Comparison of ENCODE assay signal across 29 cellular contexts in the genomic region with DNA sequence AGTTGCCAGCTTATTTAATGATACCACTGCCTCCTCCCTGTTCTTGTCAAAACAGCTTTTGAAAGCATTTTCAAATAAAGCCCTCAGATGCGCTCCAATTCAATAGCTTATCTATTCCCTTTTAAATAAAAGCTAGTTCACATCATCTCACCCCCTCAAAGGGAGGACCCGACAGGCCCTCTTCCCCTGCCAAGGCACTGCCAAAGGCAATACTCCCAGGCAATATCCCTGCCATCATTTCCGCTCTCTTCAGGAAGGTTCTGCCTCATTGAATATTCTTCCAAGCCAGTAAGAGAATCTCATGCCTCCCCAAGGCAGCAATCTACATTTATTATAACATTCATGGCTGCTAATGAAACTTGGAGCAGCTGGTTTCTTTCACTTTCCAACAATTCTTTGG.
"Had no signal": no experiment of that assay in that cellular context is flagged by ENCODE, and none has a peak within 500 bp of the region (broad histone marks: within the 10 kb centered on the region; RNA-seq: fewer than 3 reads in every experiment).

No MANE protein-coding gene starts in this region.

- H3K9me3 ChIP-seq: breast epithelium, esophagus muscularis mucosa, heart right ventricle, thyroid gland, upper lobe of right lung had no signal

- H3K27ac ChIP-seq: breast epithelium, esophagus muscularis mucosa, foreskin keratinocyte, skin epidermis, thyroid gland, upper lobe of right lung had no signal

- ATAC-seq: activated CD8-positive, alpha-beta T cell treated with anti-CD3 and anti-CD28 coated beads for 36 hours; activated naive CD8-positive, alpha-beta T cell treated with anti-CD3 and anti-CD28 coated beads, Interleukin-2, amount 50 U/mL, for 24 hours; activated T-cell treated with anti-CD3 and anti-CD28 coated beads, Interleukin-2, amount 50 U/mL, for 4 hours; activated T-helper 17 cell treated with anti-CD3 and anti-CD28 coated beads, Interleukin-2, amount 50 U/mL, for 72 hours; foreskin keratinocyte; sciatic nerve; stimulated activated effector memory CD8-positive, alpha-beta T cell treated with anti-CD3 and anti-CD28 coated beads, Interleukin-12 subunit alpha, Interleukin-12 subunit beta, amount 100 ng/mL, for 72 hours; stimulated activated naive CD8-positive, alpha-beta T cell treated with anti-CD3 and anti-CD28 coated beads, Interleukin-15, amount 100 ng/mL, for 72 hours; upper lobe of right lung; WTC11 had no signal

- H3K4me1 ChIP-seq: breast epithelium, foreskin keratinocyte, upper lobe of right lung had no signal

- H3K4me3 ChIP-seq: breast epithelium, esophagus muscularis mucosa, heart right ventricle, skin epidermis, thyroid gland, upper lobe of right lung had no signal

- H3K36me3 ChIP-seq: breast epithelium, esophagus muscularis mucosa, heart right ventricle, thyroid gland, upper lobe of right lung had no signal

- H3K27me3 ChIP-seq: breast epithelium, esophagus muscularis mucosa, foreskin keratinocyte, heart right ventricle, thyroid gland, upper lobe of right lung had no signal

- DNase-seq: activated CD4-positive, alpha-beta T cell treated with anti-CD3 and anti-CD28 coated beads, Interleukin-2, amount 50 U/mL, for 1 hour; activated CD8-positive, alpha-beta T cell treated with anti-CD3 and anti-CD28 coated beads for 36 hours; activated gamma-delta T cell treated with Interleukin-2 at 50 U/mL for 16 hours; activated naive CD8-positive, alpha-beta T cell treated with anti-CD3 and anti-CD28 coated beads, Interleukin-2, amount 50 U/mL, for 24 hours; activated T-cell treated with anti-CD3 and anti-CD28 coated beads, Interleukin-2, amount 50 U/mL, for 4 hours; amygdala; central memory CD4-positive, alpha-beta T cell; endodermal cell; foreskin keratinocyte; heart right ventricle; kidney glomerular epithelial cell; naive B cell; occipital lobe; posterior cingulate gyrus; stimulated activated CD4-positive, alpha-beta T cell treated with anti-CD3 and anti-CD28 coated beads, Interleukin-12 subunit alpha, Interleukin-12 subunit beta, amount 100 ng/mL, for 4 hours; stimulated activated CD4-positive, alpha-beta T cell treated with anti-CD3 and anti-CD28 coated beads, Interleukin-4, amount 100 ng/mL, for 24 hours; stimulated activated naive CD8-positive, alpha-beta T cell treated with anti-CD3 and anti-CD28 coated beads, Interleukin-15, amount 100 ng/mL, for 72 hours; substantia nigra; SW 1271; T-helper 9 cell; thyroid gland; upper lobe of right lung had no signal
